8 cellular contexts compared by ENCODE assay signal in genomic region chr7:87058739-87059524, GRCh38. TPM values are rescaled to one million over a fixed set of nuclear protein-coding genes. Genes with fewer than 3 reads are reported as not detected.
DNase-seq lines count a peak whose midpoint lies in the region; ATAC-seq and TF ChIP-seq lines count a peak whose summit lies in the region.

No MANE protein-coding gene starts in this region.

- peaks cover 13% of the 10 kb centered on the region for H3K4me1 Mint-ChIP-seq in CD4-positive, alpha-beta T cell (ENCODE audit: low read depth)
- peaks cover 16% of the 10 kb centered on the region for H3K4me1 Mint-ChIP-seq in stimulated activated memory B cell treated with anti-CD40 and anti-IgM and Interleukin-4, amounts not matched to agents 10 μg/mL and 1 μg/mL and 100 μg/mL, for 72 hours

- no peak overlapping the region for H3K27ac ChIP-seq in CD4-positive, alpha-beta T cell (ENCODE audit: low read depth, low read length)
- H3K27ac ChIP-seq in SJCRH30, result no peak overlapping the region; the same call in 1 of the 2 replicates

- H3K27me3 Mint-ChIP-seq in CD4-positive, alpha-beta T cell, result peaks cover 13% of the 10 kb centered on the region
- H3K27me3 Mint-ChIP-seq in stimulated activated memory B cell treated with anti-CD40 and anti-IgM and Interleukin-4, amounts not matched to agents 10 μg/mL and 1 μg/mL and 100 μg/mL, for 72 hours, result no peaks in the 10 kb centered on the region

- peak overlapping the region; percentile 81 for H3K4me3 Mint-ChIP-seq in CD4-positive, alpha-beta T cell
- H3K4me3 Mint-ChIP-seq in stimulated activated memory B cell treated with anti-CD40 and anti-IgM and Interleukin-4, amounts not matched to agents 10 μg/mL and 1 μg/mL and 100 μg/mL, for 72 hours, result peak overlapping the region; percentile 85

- peaks cover 10% of the 10 kb centered on the region; the same call in 1 of the 2 replicates for H3K4me1 ChIP-seq in SJCRH30

- intact Hi-C loops in CD4-positive, alpha-beta T cell (cut with DNase I, micrococcal nuclease), result loop anchor here (2.0 to 10.0 kb wide), 6 partner anchors 93 to 816 kb away; partner anchors contain the start of genes DMTF1 (in 2 of the 2), DBF4 (in 1 of the 2), SLC25A40 (in 1 of the 2) and TMEM243 (in 1 of the 2)
- intact Hi-C loops in left colon (cut with DNase I, micrococcal nuclease), result no loop called here

- 0 out of 2 replicates have a peak, but pooled peaks cover 2% of the 10 kb centered on the region for H3K36me3 ChIP-seq in SJCRH30

- H3K9me3 ChIP-seq in CD4-positive, alpha-beta T cell (ENCODE audit: control insufficient read depth, low read length), result no peaks in the 10 kb centered on the region
- no peaks in the 10 kb centered on the region for H3K9me3 ChIP-seq in SJCRH30 (replicated peaks)

- POLR2A ChIA-PET in CD4-positive, alpha-beta T cell (lab: Charles Lee), result interaction anchor here (0.8 to 2.1 kb wide), 6 partner anchors 20 to 287 kb away, joined by 3 to 22 read pairs (median 4); partner anchors contain the start of genes CROT, DMTF1 and TMEM243

- H3K36me3 Mint-ChIP-seq in CD4-positive, alpha-beta T cell (ENCODE audit: low read depth), result no peaks in the 10 kb centered on the region
- no peaks in the 10 kb centered on the region for H3K36me3 Mint-ChIP-seq in stimulated activated memory B cell treated with anti-CD40 and anti-IgM and Interleukin-4, amounts not matched to agents 10 μg/mL and 1 μg/mL and 100 μg/mL, for 72 hours

- no peak for TF ChIP-seq CTCF in CD4-positive, alpha-beta T cell (IDR thresholded peaks at IDR 0.05)
- TF ChIP-seq CTCF in cardiac fibroblast (IDR thresholded peaks at IDR 0.05; ENCODE audit: low read depth, low read length), result no peak

- CTCF ChIA-PET in CD4-positive, alpha-beta T cell (lab: Charles Lee), result interaction anchor here (0.8 to 1.4 kb wide), 6 partner anchors 90 to 162 kb away, joined by 3 to 12 read pairs (median 4); partner anchors contain the start of genes DMTF1 and TMEM243

- peak in 8 of 10 experiments; percentile 1 to 36 (median 20) for DNase-seq in CD4-positive, alpha-beta T cell
- peak; percentile 42 to 68 for DNase-seq in SJCRH30
- peak in 1 of 2 donors; percentile 6 for DNase-seq in cardiac fibroblast (ENCODE audit: low read depth in 2 of 2)
- peak; percentile 30 to 58 for DNase-seq in left colon
- no peak for DNase-seq in foreskin melanocyte

- ATAC-seq in CD4-positive, alpha-beta T cell (ENCODE audit: poor library complexity), result peak; percentile 32
- peak; percentile 30 for ATAC-seq in GM19043 (IDR thresholded peaks at IDR 0.05; ENCODE audit: low read depth, unreplicated experiment)
- ATAC-seq in HG03354 (IDR thresholded peaks at IDR 0.05; ENCODE audit: poor library complexity, severe bottlenecking, unreplicated experiment), result peak; percentile 56
- peak; percentile 73 for ATAC-seq in left colon
- ATAC-seq in stimulated activated memory B cell treated with anti-CD40 and anti-IgM and Interleukin-4, amounts not matched to agents 10 μg/mL and 1 μg/mL and 100 μg/mL, for 72 hours, result peak; percentile 79

- H3K27me3 ChIP-seq in CD4-positive, alpha-beta T cell (ENCODE audit: control insufficient read depth, insufficient read depth, low read length), result no peaks in the 10 kb centered on the region
- H3K27me3 ChIP-seq in SJCRH30, result no peaks in the 10 kb centered on the region

- no peaks in the 10 kb centered on the region for H3K9me3 Mint-ChIP-seq in CD4-positive, alpha-beta T cell
- H3K9me3 Mint-ChIP-seq in stimulated activated memory B cell treated with anti-CD40 and anti-IgM and Interleukin-4, amounts not matched to agents 10 μg/mL and 1 μg/mL and 100 μg/mL, for 72 hours, result no peaks in the 10 kb centered on the region

- H3K4me3 ChIP-seq in SJCRH30 (peak overlapping the region; percentile 72), cardiac fibroblast (replicated peaks in 1 of 2; ENCODE audit: low read depth in 2 of 2, low read length in 2 of 2) (peak overlapping the region; percentile 57 to 58)

- H3K27ac Mint-ChIP-seq in CD4-positive, alpha-beta T cell, result peak overlapping the region; percentile 72
- H3K27ac Mint-ChIP-seq in stimulated activated memory B cell treated with anti-CD40 and anti-IgM and Interleukin-4, amounts not matched to agents 10 μg/mL and 1 μg/mL and 100 μg/mL, for 72 hours, result peak overlapping the region; percentile 63

RNA-seq across cellular contexts. Expression of gene ELAPOR2, which starts 0.5 kb away (rescaled TPM):
- total RNA-seq in CD4-positive, alpha-beta T cell, result 1 to 10 TPM; 7.2 to 7.7 TPM
- total RNA-seq in SJCRH30 (2014; rRNA removed; shearing (Covaris generic)), result 16.7 and 21.0 TPM in 2 replicates
- total RNA-seq in left colon, result 10 to 100 TPM; 12.7 to 14.9 TPM

Comparison
In these comparisons a context has a peak if more than half of its experiments do, and no peak if none do; other contexts are left out.
1. intact Hi-C loops: an anchor here in CD4-positive, alpha-beta T cell (2.0 to 10.0 kb wide); none called in left colon.